1 cellular context compared by ENCODE assay signal in the genomic region with DNA sequence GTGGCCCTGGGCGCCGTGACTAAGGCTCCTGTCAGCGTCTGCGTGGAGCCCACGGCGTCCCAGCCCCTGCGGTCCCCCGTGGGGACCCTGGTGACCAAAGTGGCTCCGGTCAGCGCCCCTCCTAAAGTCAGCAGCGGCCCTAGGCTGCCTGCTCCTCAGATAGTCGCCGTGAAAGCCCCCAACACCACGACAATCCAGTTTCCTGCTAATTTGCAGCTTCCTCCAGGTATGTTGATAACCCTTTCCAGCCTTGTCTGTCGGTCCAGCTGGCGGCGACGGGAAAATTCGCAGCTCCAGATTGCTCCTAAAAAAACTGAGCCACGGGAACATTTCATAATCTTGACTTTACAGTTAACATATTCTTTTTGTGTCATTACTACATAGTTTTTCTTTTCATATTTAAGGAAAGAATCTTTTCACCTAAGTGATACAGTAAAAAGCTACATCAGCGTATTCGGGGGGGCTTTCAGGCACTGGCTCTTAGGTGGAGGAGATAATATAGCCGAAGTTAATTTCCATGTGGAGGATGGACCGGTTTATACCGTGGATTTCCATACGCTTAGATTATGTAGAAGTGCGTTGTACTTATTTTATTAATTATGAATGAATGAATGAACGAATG.
A peak's percentile ranks its signal among the peaks of the same experiment; 100 is the strongest.
TF ChIP-seq lines count a peak whose summit lies in the region.

No MANE protein-coding gene starts in this region.

TF ChIP-seq in HEK293, 187 proteins besides CTCF, POLR2A, EP300 and RAD21 (continued from another document):
- TF ChIP-seq ZNF335 (tag by site-specific recombination; conservative IDR thresholded peaks at IDR 0.05) = peak; percentile 79
- TF ChIP-seq, protein P1, sequence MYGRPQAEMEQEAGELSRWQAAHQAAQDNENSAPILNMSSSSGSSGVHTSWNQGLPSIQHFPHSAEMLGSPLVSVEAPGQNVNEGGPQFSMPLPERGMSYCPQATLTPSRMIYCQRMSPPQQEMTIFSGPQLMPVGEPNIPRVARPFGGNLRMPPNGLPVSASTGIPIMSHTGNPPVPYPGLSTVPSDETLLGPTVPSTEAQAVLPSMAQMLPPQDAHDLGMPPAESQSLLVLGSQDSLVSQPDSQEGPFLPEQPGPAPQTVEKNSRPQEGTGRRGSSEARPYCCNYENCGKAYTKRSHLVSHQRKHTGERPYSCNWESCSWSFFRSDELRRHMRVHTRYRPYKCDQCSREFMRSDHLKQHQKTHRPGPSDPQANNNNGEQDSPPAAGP (tag by site-specific recombination; IDR thresholded peaks at IDR 0.05) = no peak
